In genomic region chr20:8127553-8128255, GRCh38 we compare ENCODE assay signal across 11 cellular contexts. TPM values are rescaled to one million over a fixed set of nuclear protein-coding genes. Genes with fewer than 3 reads are reported as not detected.
A peak's percentile ranks its signal among the peaks of the same experiment; 100 is the strongest.
DNase-seq lines count a peak whose midpoint lies in the region; ATAC-seq, FAIRE-seq and TF ChIP-seq lines count a peak whose summit lies in the region.
"Had no signal": no experiment of that assay in that cellular context is flagged by ENCODE, and none has a peak within 500 bp of the region (broad histone marks: within the 10 kb centered on the region; RNA-seq: fewer than 3 reads in every experiment).

No MANE protein-coding gene starts in this region.

- no peaks in the 10 kb centered on the region for H3K9me3 ChIP-seq in astrocyte (ENCODE audit: insufficient read depth, low read depth, low read length)
- no peaks in the 10 kb centered on the region for H3K9me3 ChIP-seq in effector memory CD4-positive, alpha-beta T cell (ENCODE audit: control insufficient read depth, low read length)
- H3K9me3 ChIP-seq: spleen had no signal

- no peaks in the 10 kb centered on the region for H4K20me1 ChIP-seq in astrocyte (ENCODE audit: insufficient read depth, low read length)

- H3K27ac ChIP-seq in astrocyte (ENCODE audit: low read depth, low read length): no peak overlapping the region
- no peak overlapping the region for H3K27ac ChIP-seq in effector memory CD4-positive, alpha-beta T cell (ENCODE audit: insufficient read depth, low read length, poor library complexity, severe bottlenecking)
- H3K27ac ChIP-seq: spleen had no signal

- no peak for TF ChIP-seq CTCF in astrocyte (IDR thresholded peaks at IDR 0.05; ENCODE audit: insufficient read depth, low read depth, low read length)

- H3K79me2 ChIP-seq in astrocyte (ENCODE audit: insufficient read depth, low read length): no peaks in the 10 kb centered on the region

- H3K36me3 Mint-ChIP-seq in astrocyte (ENCODE audit: low read depth, unreplicated experiment): no peaks in the 10 kb centered on the region

- no peak for FAIRE-seq in astrocyte (lab: Jason Lieb, UNC)
- FAIRE-seq: TTC549 had no signal

- peaks cover 11% of the 10 kb centered on the region for H3K27me3 ChIP-seq in astrocyte (ENCODE audit: insufficient read depth, low read length)
- no peaks in the 10 kb centered on the region for H3K27me3 ChIP-seq in effector memory CD4-positive, alpha-beta T cell (replicated peaks; ENCODE audit: control insufficient read depth, insufficient read depth, low read length, poor library complexity, severe bottlenecking)

- no peak overlapping the region for H3K4me2 ChIP-seq in astrocyte (ENCODE audit: low read length)

- H3K4me3 ChIP-seq in astrocyte (ENCODE audit: insufficient read depth, low read depth, low read length): no peak overlapping the region
- no peak overlapping the region for H3K4me3 ChIP-seq in effector memory CD4-positive, alpha-beta T cell (ENCODE audit: insufficient read depth, low read depth, low read length, poor library complexity, severe bottlenecking)
- H3K4me3 ChIP-seq: spleen had no signal

- H3K9ac ChIP-seq in astrocyte (ENCODE audit: low read length): no peak overlapping the region

- H3K27me3 Mint-ChIP-seq in astrocyte (ENCODE audit: low read depth, unreplicated experiment): peaks cover 6% of the 10 kb centered on the region

- H3K4me1 ChIP-seq in astrocyte (ENCODE audit: insufficient read depth, low read length): peaks cover 4% of the 10 kb centered on the region
- H3K4me1 ChIP-seq in effector memory CD4-positive, alpha-beta T cell (ENCODE audit: control insufficient read depth, insufficient read depth, low read length, poor library complexity, severe bottlenecking): no peaks in the 10 kb centered on the region

- no peak overlapping the region for H2AFZ ChIP-seq in astrocyte (ENCODE audit: low read depth, low read length)

- H3K36me3 ChIP-seq in astrocyte (ENCODE audit: insufficient read depth, low read length): no peaks in the 10 kb centered on the region
- no peaks in the 10 kb centered on the region for H3K36me3 ChIP-seq in effector memory CD4-positive, alpha-beta T cell (ENCODE audit: control insufficient read depth, insufficient read depth, low read length)
- H3K36me3 ChIP-seq: spleen had no signal

- no peaks in the 10 kb centered on the region for H3K9me3 Mint-ChIP-seq in astrocyte (ENCODE audit: unreplicated experiment)

- H3K4me3 Mint-ChIP-seq in astrocyte (ENCODE audit: unreplicated experiment): no peak overlapping the region

- no peak overlapping the region for H3K27ac Mint-ChIP-seq in astrocyte (ENCODE audit: unreplicated experiment)

- H3K4me1 Mint-ChIP-seq in astrocyte (ENCODE audit: low read depth, unreplicated experiment): peaks cover 9% of the 10 kb centered on the region

- ATAC-seq in GM18520 (IDR thresholded peaks at IDR 0.05; ENCODE audit: unreplicated experiment): peak; percentile 76
- ATAC-seq in GM19468 (IDR thresholded peaks at IDR 0.05; ENCODE audit: extremely low read depth, unreplicated experiment): peak; percentile 54
- peak; percentile 67 for ATAC-seq in HG03045 (IDR thresholded peaks at IDR 0.05; ENCODE audit: unreplicated experiment)

- DNase-seq in astrocyte (ENCODE audit: low read depth) (peak; percentile 38), Kasumi-1 (lab: John Stamatoyannopoulos, UW) (no peak), NK-92 (lab: John Stamatoyannopoulos, UW; ENCODE audit: unreplicated experiment) (no peak), NCI-H510A treated with DMSO at 0.1 percent for 48 hours (lab: John Stamatoyannopoulos, UW) (no peak)
- DNase-seq in effector memory CD4-positive, alpha-beta T cell: no peak
- DNase-seq: mammary epithelial cell, spleen had no signal

RNA-seq across cellular contexts. Expression of gene PLCB1, which starts 4.4 kb away (rescaled TPM):
- total RNA-seq in astrocyte: 10.7 and 11.0 TPM in 2 replicates
